8 cellular contexts compared by ENCODE assay signal in genomic region chr5:180648658-180649296, GRCh38. TPM values are rescaled to one million over a fixed set of nuclear protein-coding genes. Genes with fewer than 3 reads are reported as not detected.
DNase-seq lines count a peak whose midpoint lies in the region; ATAC-seq lines count a peak whose summit lies in the region.

No MANE protein-coding gene starts in this region.

- peak overlapping the region in 3 of 4 donors; percentile 65 to 73 (median 70) for H3K4me3 Mint-ChIP-seq in IgD-negative memory B cell
- H3K4me3 Mint-ChIP-seq in activated T-cell treated with anti-CD3 and anti-CD28 coated beads, Interleukin-2, amount 50 U/mL, for 72 hours, result peak overlapping the region; percentile 69 to 79

- peak; percentile 34 to 39 for DNase-seq in activated T-cell treated with anti-CD3 and anti-CD28 coated beads, Interleukin-2, amount 50 U/mL, for 72 hours
- DNase-seq in iPS-NIHi7 (ENCODE audit: extremely low spot score) (peak; percentile 82), hepatic stellate cell (ENCODE audit: low spot score) (no peak), inferior parietal cortex (ENCODE audit: extremely low spot score) (no peak), ureter (ENCODE audit: low spot score) (no peak)
- peak; percentile 46 for DNase-seq in stimulated activated CD8-positive, alpha-beta memory T cell treated with anti-CD3 and anti-CD28 coated beads, Interleukin-4, amount 100 ng/mL, for 48 hours

- peaks cover 48% of the 10 kb centered on the region for H3K27me3 Mint-ChIP-seq in IgD-negative memory B cell
- peaks cover 53% of the 10 kb centered on the region for H3K27me3 Mint-ChIP-seq in activated T-cell treated with anti-CD3 and anti-CD28 coated beads, Interleukin-2, amount 50 U/mL, for 72 hours (ENCODE audit: low read depth)

- H3K9me3 Mint-ChIP-seq in IgD-negative memory B cell, result peaks cover 0 to 3% (median 0%) of the 10 kb centered on the region in 3 donors
- no peaks in the 10 kb centered on the region for H3K9me3 Mint-ChIP-seq in activated T-cell treated with anti-CD3 and anti-CD28 coated beads, Interleukin-2, amount 50 U/mL, for 72 hours

- H3K36me3 Mint-ChIP-seq in IgD-negative memory B cell, result peaks cover 2% of the 10 kb centered on the region
- no peaks in the 10 kb centered on the region for H3K36me3 Mint-ChIP-seq in activated T-cell treated with anti-CD3 and anti-CD28 coated beads, Interleukin-2, amount 50 U/mL, for 72 hours (ENCODE audit: insufficient read depth in 2 of 2)

- H3K27ac Mint-ChIP-seq in IgD-negative memory B cell, result no peak overlapping the region
- H3K27ac Mint-ChIP-seq in activated T-cell treated with anti-CD3 and anti-CD28 coated beads, Interleukin-2, amount 50 U/mL, for 72 hours, result no peak overlapping the region

- H3K4me1 Mint-ChIP-seq in IgD-negative memory B cell, result peaks cover 4 to 12% (median 8%) of the 10 kb centered on the region in 3 donors
- H3K4me1 Mint-ChIP-seq in activated T-cell treated with anti-CD3 and anti-CD28 coated beads, Interleukin-2, amount 50 U/mL, for 72 hours (ENCODE audit: low read depth), result peaks cover 16% of the 10 kb centered on the region

- peak; percentile 44 to 56 for ATAC-seq in activated T-cell treated with anti-CD3 and anti-CD28 coated beads, Interleukin-2, amount 50 U/mL, for 72 hours (replicated peaks in 1 of 2)
- no peak for ATAC-seq in GM18907 (IDR thresholded peaks at IDR 0.05; ENCODE audit: unreplicated experiment)

RNA-seq across cellular contexts. Expression of gene FLT4, which starts 0.6 kb away (rescaled TPM):
- 0.56 TPM for polyA plus RNA-seq in IgD-negative memory B cell
- total RNA-seq in activated T-cell treated with anti-CD3 and anti-CD28 coated beads, Interleukin-2, amount 50 U/mL, for 72 hours, result 1 to 10 TPM in 1 of 2 donors, under 1 TPM in 1; 0.79 to 1.7 TPM
- total RNA-seq in ureter, result 12.1 TPM

RNA-seq across cellular contexts. Expression of gene SCGB3A1, which starts 57.5 kb away (rescaled TPM):
- polyA plus RNA-seq in IgD-negative memory B cell, result not detected
- total RNA-seq in activated T-cell treated with anti-CD3 and anti-CD28 coated beads, Interleukin-2, amount 50 U/mL, for 72 hours, result not detected
- 1.4 TPM for total RNA-seq in ureter

Comparison
In these comparisons a context has a peak if more than half of its experiments do, and no peak if none do; other contexts are left out.
1. DNase-seq: peak in activated T-cell treated with anti-CD3 and anti-CD28 coated beads, Interleukin-2, amount 50 U/mL, for 72 hours (2 of 2), iPS-NIHi7 (single experiment) and stimulated activated CD8-positive, alpha-beta memory T cell treated with anti-CD3 and anti-CD28 coated beads, Interleukin-4, amount 100 ng/mL, for 48 hours (single experiment); none in hepatic stellate cell (single experiment), inferior parietal cortex (single experiment) and ureter (single experiment).